Comparison of ENCODE assay signal across 12 cellular contexts in the genomic region with DNA sequence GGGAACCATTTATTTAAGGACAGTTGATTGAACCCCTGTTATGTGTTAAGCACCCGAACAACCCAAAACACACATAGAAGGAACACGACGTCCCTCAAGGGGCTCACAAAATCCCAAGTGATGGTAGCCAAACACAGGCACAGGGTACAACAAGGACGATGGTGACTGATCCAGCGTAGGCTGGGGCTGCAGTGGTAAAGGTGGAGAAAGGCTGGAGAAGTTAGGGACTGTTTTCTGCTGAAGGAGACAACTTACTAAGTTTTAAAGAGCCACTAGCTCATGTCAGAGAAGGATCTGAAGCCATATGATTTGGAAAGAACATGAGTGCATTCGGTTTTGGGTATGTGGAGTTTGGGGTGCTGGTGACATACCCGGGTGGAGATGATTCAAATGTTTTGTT.
"Had no signal": no experiment of that assay in that cellular context is flagged by ENCODE, and none has a peak within 500 bp of the region (broad histone marks: within the 10 kb centered on the region; RNA-seq: fewer than 3 reads in every experiment).

No MANE protein-coding gene starts in this region.

- ATAC-seq: stimulated activated naive B cell treated with anti-CD40 and anti-IgM and Interleukin-4, amounts not matched to agents 10 μg/mL and 1 μg/mL and 100 μg/mL, for 72 hours had no signal

- H3K4me1 Mint-ChIP-seq: activated B cell treated with CpG ODN at 0.5 μM for 24 hours had no signal

- H3K9ac ChIP-seq: parathyroid adenoma had no signal

- DNase-seq: activated B cell treated with CpG ODN at 0.5 μM for 24 hours; activated naive CD4-positive, alpha-beta T cell treated with anti-CD3 and anti-CD28 coated beads for 36 hours; dermis blood vessel endothelial cell; kidney; retina; small intestine; stimulated activated naive B cell treated with anti-CD40 and anti-IgM and Interleukin-4, amounts not matched to agents 10 μg/mL and 1 μg/mL and 100 μg/mL, for 72 hours had no signal

- H3K4me1 ChIP-seq: parathyroid adenoma had no signal

- H3K79me2 ChIP-seq: parathyroid adenoma had no signal

- H3K4me3 Mint-ChIP-seq: activated B cell treated with CpG ODN at 0.5 μM for 24 hours; activated CD4-positive, alpha-beta T cell treated with anti-CD3 and anti-CD28 coated beads, Interleukin-2, amount 10 ng/mL, durations not matched to agents 7 days and 5 days; activated naive CD4-positive, alpha-beta T cell treated with anti-CD3 and anti-CD28 coated beads for 36 hours; activated T-helper 1 cell treated with anti-CD3 and anti-CD28 coated beads, Interleukin-12 subunit alpha, Interleukin-12 subunit beta, Interleukin-2, Interleukin-4 antibody, amounts not matched to agents 30 ng/mL and 10 ng/mL and 1 ng/mL, durations not matched to agents 14 hours and 24 hours and 36 hours; central memory CD8-positive, alpha-beta T cell; mesothelial cell of epicardium; stimulated activated naive B cell treated with anti-CD40 and anti-IgM and Interleukin-4, amounts not matched to agents 10 μg/mL and 1 μg/mL and 100 μg/mL, for 72 hours had no signal

- H3K27ac ChIP-seq: parathyroid adenoma had no signal

- H2AFZ ChIP-seq: parathyroid adenoma had no signal

- H3K27ac Mint-ChIP-seq: activated B cell treated with CpG ODN at 0.5 μM for 24 hours; activated CD4-positive, alpha-beta T cell treated with anti-CD3 and anti-CD28 coated beads, Interleukin-2, amount 10 ng/mL, durations not matched to agents 7 days and 5 days; activated naive CD4-positive, alpha-beta T cell treated with anti-CD3 and anti-CD28 coated beads for 36 hours; activated T-helper 1 cell treated with anti-CD3 and anti-CD28 coated beads, Interleukin-12 subunit alpha, Interleukin-12 subunit beta, Interleukin-2, Interleukin-4 antibody, amounts not matched to agents 30 ng/mL and 10 ng/mL and 1 ng/mL, durations not matched to agents 14 hours and 24 hours and 36 hours; mesothelial cell of epicardium; stimulated activated naive B cell treated with anti-CD40 and anti-IgM and Interleukin-4, amounts not matched to agents 10 μg/mL and 1 μg/mL and 100 μg/mL, for 72 hours had no signal
